In genomic region chr9:94165592-94166236, GRCh38 we compare ENCODE assay signal across 8 cellular contexts.
DNase-seq lines count a peak whose midpoint lies in the region; ATAC-seq and TF ChIP-seq lines count a peak whose summit lies in the region.

No MANE protein-coding gene starts in this region.

- H3K4me1 Mint-ChIP-seq in activated T-helper 2 cell treated with anti-CD3 and anti-CD28 coated beads, Interferon-gamma antibody, Interleukin-2, Interleukin-4, amounts not matched to agents 10 μg/mL and 5 μg/mL and 100 μg/mL, durations not matched to agents 14 hours and 24 hours and 36 hours (ENCODE audit: low read depth) = peaks cover 43% of the 10 kb centered on the region
- peaks cover 27 to 56% (median 51%) of the 10 kb centered on the region in 4 donors for H3K4me1 Mint-ChIP-seq in naive thymus-derived CD8-positive, alpha-beta T cell
- peaks cover 16 to 51% of the 10 kb centered on the region in 2 donors for H3K4me1 Mint-ChIP-seq in stimulated activated naive B cell treated with anti-CD40 and anti-IgM and Interleukin-4, amounts not matched to agents 10 μg/mL and 1 μg/mL and 100 μg/mL, for 72 hours

- POLR2A ChIA-PET in naive thymus-derived CD8-positive, alpha-beta T cell (lab: Charles Lee) = interaction anchor here (1.1 to 3.0 kb wide), 6 partner anchors 9 to 712 kb away, joined by 4 to 11 read pairs (median 4); partner anchors contain the start of gene FAM120AOS

- TF ChIP-seq CTCF in LNCaP clone FGC (IDR thresholded peaks at IDR 0.05; ENCODE audit: control insufficient read depth, extremely low read depth, insufficient read depth) (no peak), fibroblast of mammary gland (conservative IDR thresholded peaks at IDR 0.05; ENCODE audit: control insufficient read depth, insufficient read depth, low read depth, low read length) (no peak)

- peak overlapping the region; percentile 31 for H3K27ac Mint-ChIP-seq in activated T-helper 2 cell treated with anti-CD3 and anti-CD28 coated beads, Interferon-gamma antibody, Interleukin-2, Interleukin-4, amounts not matched to agents 10 μg/mL and 5 μg/mL and 100 μg/mL, durations not matched to agents 14 hours and 24 hours and 36 hours
- peak overlapping the region; percentile 63 to 93 (median 86) for H3K27ac Mint-ChIP-seq in naive thymus-derived CD8-positive, alpha-beta T cell
- H3K27ac Mint-ChIP-seq in stimulated activated naive B cell treated with anti-CD40 and anti-IgM and Interleukin-4, amounts not matched to agents 10 μg/mL and 1 μg/mL and 100 μg/mL, for 72 hours = peak overlapping the region; percentile 96

- peak overlapping the region; percentile 77 for H3K4me3 ChIP-seq in LNCaP clone FGC (ENCODE audit: low read depth, low read length)
- H3K4me3 ChIP-seq in fibroblast of mammary gland (ENCODE audit: control insufficient read depth, low read depth, low read length) = peak overlapping the region; percentile 20

- no peaks in the 10 kb centered on the region for H3K27me3 Mint-ChIP-seq in activated T-helper 2 cell treated with anti-CD3 and anti-CD28 coated beads, Interferon-gamma antibody, Interleukin-2, Interleukin-4, amounts not matched to agents 10 μg/mL and 5 μg/mL and 100 μg/mL, durations not matched to agents 14 hours and 24 hours and 36 hours (ENCODE audit: low read depth)
- H3K27me3 Mint-ChIP-seq in naive thymus-derived CD8-positive, alpha-beta T cell = no peaks in the 10 kb centered on the region
- no peaks in the 10 kb centered on the region for H3K27me3 Mint-ChIP-seq in stimulated activated naive B cell treated with anti-CD40 and anti-IgM and Interleukin-4, amounts not matched to agents 10 μg/mL and 1 μg/mL and 100 μg/mL, for 72 hours

- peak; percentile 88 for ATAC-seq in naive thymus-derived CD8-positive, alpha-beta T cell
- peak; percentile 89 to 90 for ATAC-seq in stimulated activated naive B cell treated with anti-CD40 and anti-IgM and Interleukin-4, amounts not matched to agents 10 μg/mL and 1 μg/mL and 100 μg/mL, for 72 hours (replicated peaks)

- H3K9me3 Mint-ChIP-seq in activated T-helper 2 cell treated with anti-CD3 and anti-CD28 coated beads, Interferon-gamma antibody, Interleukin-2, Interleukin-4, amounts not matched to agents 10 μg/mL and 5 μg/mL and 100 μg/mL, durations not matched to agents 14 hours and 24 hours and 36 hours = no peaks in the 10 kb centered on the region
- no peaks in the 10 kb centered on the region for H3K9me3 Mint-ChIP-seq in naive thymus-derived CD8-positive, alpha-beta T cell
- H3K9me3 Mint-ChIP-seq in stimulated activated naive B cell treated with anti-CD40 and anti-IgM and Interleukin-4, amounts not matched to agents 10 μg/mL and 1 μg/mL and 100 μg/mL, for 72 hours = no peaks in the 10 kb centered on the region

- H3K36me3 Mint-ChIP-seq in activated T-helper 2 cell treated with anti-CD3 and anti-CD28 coated beads, Interferon-gamma antibody, Interleukin-2, Interleukin-4, amounts not matched to agents 10 μg/mL and 5 μg/mL and 100 μg/mL, durations not matched to agents 14 hours and 24 hours and 36 hours (ENCODE audit: low read depth) = peaks cover 29% of the 10 kb centered on the region
- peaks cover 0 to 3% (median 0%) of the 10 kb centered on the region in 3 donors for H3K36me3 Mint-ChIP-seq in naive thymus-derived CD8-positive, alpha-beta T cell
- H3K36me3 Mint-ChIP-seq in stimulated activated naive B cell treated with anti-CD40 and anti-IgM and Interleukin-4, amounts not matched to agents 10 μg/mL and 1 μg/mL and 100 μg/mL, for 72 hours = peaks cover 4% of the 10 kb centered on the region in 2 donors

- DNase-seq in DMS79 treated with DMSO at 0.1 percent for 48 hours (lab: John Stamatoyannopoulos, UW) (peak; percentile 84), H4 (ENCODE audit: low spot score) (peak; percentile 96), LNCaP clone FGC (ENCODE audit: low read depth) (peak; percentile 96), RPMI8226 (peak; percentile 96), fibroblast of mammary gland (ENCODE audit: low read depth) (peak; percentile 98)
- DNase-seq in activated T-helper 2 cell treated with anti-CD3 and anti-CD28 coated beads, Interferon-gamma antibody, Interleukin-2, Interleukin-4, amounts not matched to agents 10 μg/mL and 5 μg/mL and 100 μg/mL, durations not matched to agents 14 hours and 24 hours and 36 hours (ENCODE audit: low spot score) = peak; percentile 98
- peak in 9 of 10 donors; percentile 92 to 99 (median 97) for DNase-seq in naive thymus-derived CD8-positive, alpha-beta T cell
- DNase-seq in stimulated activated naive B cell treated with anti-CD40 and anti-IgM and Interleukin-4, amounts not matched to agents 10 μg/mL and 1 μg/mL and 100 μg/mL, for 72 hours = peak; percentile 98

- intact Hi-C loops in activated T-helper 2 cell treated with anti-CD3 and anti-CD28 coated beads, Interferon-gamma antibody, Interleukin-2, Interleukin-4, amounts not matched to agents 10 μg/mL and 5 μg/mL and 100 μg/mL, durations not matched to agents 14 hours and 24 hours and 36 hours (cut with micrococcal nuclease) = loop anchor here (1.0 to 10.0 kb wide), 7 partner anchors 94 to 1401 kb away; partner anchors contain the start of genes AOPEP, BICD2, FAM120A and FAM120AOS

- H3K4me3 Mint-ChIP-seq in activated T-helper 2 cell treated with anti-CD3 and anti-CD28 coated beads, Interferon-gamma antibody, Interleukin-2, Interleukin-4, amounts not matched to agents 10 μg/mL and 5 μg/mL and 100 μg/mL, durations not matched to agents 14 hours and 24 hours and 36 hours (ENCODE audit: low read depth) = peak overlapping the region; percentile 80
- peak overlapping the region; percentile 59 to 92 (median 78) for H3K4me3 Mint-ChIP-seq in naive thymus-derived CD8-positive, alpha-beta T cell
- H3K4me3 Mint-ChIP-seq in stimulated activated naive B cell treated with anti-CD40 and anti-IgM and Interleukin-4, amounts not matched to agents 10 μg/mL and 1 μg/mL and 100 μg/mL, for 72 hours = peak overlapping the region; percentile 82 to 86

Comparison
In these comparisons a context has a peak if more than half of its experiments do, and no peak if none do; other contexts are left out.
1. Peak in every context shown above with its lines: DNase-seq, ATAC-seq and H3K4me3 ChIP-seq.
2. H3K27ac Mint-ChIP-seq: peak in every context shown above with its lines; median percentile 96 in stimulated activated naive B cell treated with anti-CD40 and anti-IgM and Interleukin-4, amounts not matched to agents 10 μg/mL and 1 μg/mL and 100 μg/mL, for 72 hours; 86 in naive thymus-derived CD8-positive, alpha-beta T cell; 31 in activated T-helper 2 cell treated with anti-CD3 and anti-CD28 coated beads, Interferon-gamma antibody, Interleukin-2, Interleukin-4, amounts not matched to agents 10 μg/mL and 5 μg/mL and 100 μg/mL, durations not matched to agents 14 hours and 24 hours and 36 hours.